ENCODE assay signal across 24 cellular contexts in the genomic region with DNA sequence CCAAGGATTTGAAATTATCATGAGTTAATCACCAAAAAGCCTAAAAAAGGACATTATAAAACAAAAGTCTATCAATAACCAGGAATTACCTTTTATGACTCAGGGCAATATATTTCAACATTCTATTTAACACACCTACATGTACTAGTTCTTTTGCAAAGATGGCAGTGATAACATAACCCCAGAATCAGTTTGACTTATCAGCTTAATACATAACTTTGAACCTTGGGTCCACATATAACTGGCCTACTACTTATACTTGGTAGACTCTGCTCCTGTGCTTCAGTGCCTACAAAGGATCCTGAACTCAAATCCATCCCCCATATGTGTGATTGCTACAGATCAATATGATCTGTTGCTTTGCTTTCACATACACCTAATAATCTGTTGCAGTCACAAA. TPM values are rescaled to one million over a fixed set of nuclear protein-coding genes. Genes with fewer than 3 reads are reported as not detected.
DNase-seq lines count a peak whose midpoint lies in the region; ATAC-seq, FAIRE-seq and TF ChIP-seq lines count a peak whose summit lies in the region.
"Had no signal": no experiment of that assay in that cellular context is flagged by ENCODE, and none has a peak within 500 bp of the region (broad histone marks: within the 10 kb centered on the region; RNA-seq: fewer than 3 reads in every experiment).

No MANE protein-coding gene starts in this region.

- TF ChIP-seq CTCF in Calu3 (IDR thresholded peaks at IDR 0.05; ENCODE audit: unreplicated experiment) (no peak), astrocyte (IDR thresholded peaks at IDR 0.05; ENCODE audit: insufficient read depth, low read depth, low read length) (no peak), uterus (IDR thresholded peaks at IDR 0.05) (no peak)

- H3K27ac ChIP-seq in astrocyte (ENCODE audit: low read depth, low read length) (no peak overlapping the region), uterus (no peak overlapping the region)
- H3K27ac ChIP-seq: C4-2B had no signal

- H3K36me3 ChIP-seq in astrocyte (ENCODE audit: insufficient read depth, low read length) = no peaks in the 10 kb centered on the region
- no peaks in the 10 kb centered on the region for H3K36me3 ChIP-seq in skeletal muscle satellite cell (ENCODE audit: insufficient read depth, low read length)
- no peaks in the 10 kb centered on the region for H3K36me3 ChIP-seq in uterus

- no peak overlapping the region for H3K9ac ChIP-seq in astrocyte (ENCODE audit: low read length)
- H3K9ac ChIP-seq in skeletal muscle satellite cell (ENCODE audit: low read depth, low read length) = peak overlapping the region; percentile 12

- H3K4me2 ChIP-seq in astrocyte (ENCODE audit: low read length) = no peak overlapping the region
- H3K4me2 ChIP-seq in skeletal muscle satellite cell (ENCODE audit: low read length) = peak overlapping the region; percentile 11

- no peak overlapping the region for H2AFZ ChIP-seq in astrocyte (ENCODE audit: low read depth, low read length)

- no peaks in the 10 kb centered on the region for H3K4me1 ChIP-seq in astrocyte (ENCODE audit: insufficient read depth, low read length)
- H3K4me1 ChIP-seq in skeletal muscle satellite cell (ENCODE audit: control insufficient read depth, insufficient read depth, low read length) = peaks cover 14% of the 10 kb centered on the region
- H3K4me1 ChIP-seq in uterus = no peaks in the 10 kb centered on the region

- intact Hi-C loops in Calu3 (cut with micrococcal nuclease; ENCODE audit: unreplicated experiment) (loop anchor here (5.0 kb wide), 1 partner anchor 862 kb away; no protein-coding TSS in a partner anchor), left colon (cut with DNase I, micrococcal nuclease) (loop anchor here in 1 of 2 donors (10.0 kb wide), 1 partner anchor 1261 kb away; no protein-coding TSS in a partner anchor), uterus (cut with DNase I; ENCODE audit: low total_unique reads) (loop anchor here (10.0 kb wide), 1 partner anchor 859 kb away; no protein-coding TSS in a partner anchor)

- no TSS peak for BruUV-seq in Calu3 (replicated peaks; lab: Mats Ljungman, UMichigan)

- peak; percentile 9 for ATAC-seq in left colon

- FAIRE-seq in astrocyte (lab: Jason Lieb, UNC) = no peak
- FAIRE-seq: D721Med, H54 had no signal

- H3K27me3 ChIP-seq in astrocyte (ENCODE audit: insufficient read depth, low read length) (no peaks in the 10 kb centered on the region), skeletal muscle satellite cell (ENCODE audit: control insufficient read depth, insufficient read depth, low read length) (no peaks in the 10 kb centered on the region), uterus (no peaks in the 10 kb centered on the region)

- H3K9me3 Mint-ChIP-seq in Calu3 (ENCODE audit: low read depth, unreplicated experiment) (no peaks in the 10 kb centered on the region), astrocyte (ENCODE audit: unreplicated experiment) (no peaks in the 10 kb centered on the region)
- H3K9me3 Mint-ChIP-seq: CD8-positive, alpha-beta memory T cell had no signal

- DNase-seq in Calu3 (no peak), astrocyte (ENCODE audit: low read depth) (no peak), left colon (no peak), NCI-H1092 (lab: John Stamatoyannopoulos, UW) (no peak), amniotic stem cell (lab: John Stamatoyannopoulos, UW) (no peak), uterus (no peak)
- no peak for DNase-seq in stimulated activated CD4-positive, alpha-beta T cell treated with anti-CD3 and anti-CD28 coated beads, Interleukin-4, amount 100 ng/mL, for 4 hours
- DNase-seq: AML-193; CD8-positive, alpha-beta memory T cell; DMS53; GDM1; Kasumi-1; NCI-H146; NCI-H2081; NCI-H2171; NCI-H345; NCI-H524; NCI-H774; NK-92 treated with Interleukin-12 subunit alpha and Interleukin-12 subunit beta, amount 100 ng/mL, for 24 hours; SIG-M5 had no signal

- H3K27me3 Mint-ChIP-seq in Calu3 (ENCODE audit: unreplicated experiment) = no peaks in the 10 kb centered on the region
- no peaks in the 10 kb centered on the region for H3K27me3 Mint-ChIP-seq in astrocyte (ENCODE audit: low read depth, unreplicated experiment)
- H3K27me3 Mint-ChIP-seq: CD8-positive, alpha-beta memory T cell had no signal

- H4K20me1 ChIP-seq in astrocyte (ENCODE audit: insufficient read depth, low read length) = no peaks in the 10 kb centered on the region

- H3K36me3 Mint-ChIP-seq in Calu3 (ENCODE audit: insufficient read depth, unreplicated experiment) (peaks cover 16% of the 10 kb centered on the region), astrocyte (ENCODE audit: low read depth, unreplicated experiment) (no peaks in the 10 kb centered on the region)

- TF ChIP-seq POLR2A in uterus (IDR thresholded peaks at IDR 0.05) = no peak

- peak overlapping the region; percentile 32 for H3K4me3 Mint-ChIP-seq in Calu3 (ENCODE audit: low read depth, unreplicated experiment)
- no peak overlapping the region for H3K4me3 Mint-ChIP-seq in astrocyte (ENCODE audit: unreplicated experiment)
- H3K4me3 Mint-ChIP-seq: CD8-positive, alpha-beta memory T cell had no signal

- CTCF ChIA-PET in Calu3 (lab: Charles Lee) = interaction anchor here (1.0 to 1.2 kb wide), 2 partner anchors 30 to 169 kb away, joined by 3 read pairs; no protein-coding TSS in a partner anchor

- H3K27ac Mint-ChIP-seq in Calu3 (ENCODE audit: unreplicated experiment) (peak overlapping the region; percentile 72), astrocyte (ENCODE audit: unreplicated experiment) (peak overlapping the region; percentile 36)

- H3K79me2 ChIP-seq in astrocyte (ENCODE audit: insufficient read depth, low read length) = peaks cover 44% of the 10 kb centered on the region

- H3K4me3 ChIP-seq in astrocyte (ENCODE audit: insufficient read depth, low read depth, low read length) = no peak overlapping the region
- H3K4me3 ChIP-seq in skeletal muscle satellite cell (ENCODE audit: low read length) = no peak overlapping the region
- no peak overlapping the region for H3K4me3 ChIP-seq in uterus

- peaks cover 91% of the 10 kb centered on the region for H3K4me1 Mint-ChIP-seq in Calu3 (ENCODE audit: low read depth, unreplicated experiment)
- peaks cover 18% of the 10 kb centered on the region for H3K4me1 Mint-ChIP-seq in astrocyte (ENCODE audit: low read depth, unreplicated experiment)

- H3K9me3 ChIP-seq in astrocyte (ENCODE audit: insufficient read depth, low read depth, low read length) (no peaks in the 10 kb centered on the region), skeletal muscle satellite cell (replicated peaks; ENCODE audit: low read length) (no peaks in the 10 kb centered on the region), uterus (no peaks in the 10 kb centered on the region)

RNA-seq across cellular contexts. Expression of a gene that starts 25.7 kb away (rescaled TPM):
- 63.1 and 80.7 TPM in 2 replicates for total RNA-seq in Calu3 (2022)
- 1.4 and 2.2 TPM in 2 replicates for total RNA-seq in astrocyte
- 1 to 10 TPM; 5.3 to 7.0 TPM for total RNA-seq in left colon
- total RNA-seq in skeletal muscle satellite cell (2012; rRNA removed) = 5.5 and 6.3 TPM in 2 replicates
- total RNA-seq in uterus = 1 to 10 TPM in 1 of 4 donors, not detected in 3; 8.2 TPM
